9 cellular contexts compared by ENCODE assay signal in genomic region chr22:30195245-30196140, GRCh38. TPM values are rescaled to one million over a fixed set of nuclear protein-coding genes. Genes with fewer than 3 reads are reported as not detected.
DNase-seq lines count a peak whose midpoint lies in the region; ATAC-seq and TF ChIP-seq lines count a peak whose summit lies in the region.
"Had no signal": no experiment of that assay in that cellular context is flagged by ENCODE, and none has a peak within 500 bp of the region (broad histone marks: within the 10 kb centered on the region; RNA-seq: fewer than 3 reads in every experiment).

No MANE protein-coding gene starts in this region.

- peak overlapping the region; percentile 29 for H3K4me3 Mint-ChIP-seq in activated naive CD4-positive, alpha-beta T cell treated with anti-CD3 and anti-CD28 coated beads, Interleukin-2, amount 10 ng/mL, durations not matched to agents 7 days and 5 days
- no peak overlapping the region for H3K4me3 Mint-ChIP-seq in activated naive CD8-positive, alpha-beta T cell treated with anti-CD3 and anti-CD28 coated beads for 36 hours

- no peak for DNase-seq in activated naive CD4-positive, alpha-beta T cell treated with anti-CD3 and anti-CD28 coated beads, Interleukin-2, amount 10 ng/mL, durations not matched to agents 7 days and 5 days
- no peak for DNase-seq in activated naive CD4-positive, alpha-beta T cell (lab: John Stamatoyannopoulos, UW)
- DNase-seq in activated naive CD8-positive, alpha-beta T cell treated with anti-CD3 and anti-CD28 coated beads for 36 hours = no peak
- DNase-seq in left lung (no peak), DMS79 treated with DMSO at 0.1 percent for 48 hours (lab: John Stamatoyannopoulos, UW) (no peak), NCI-H128 (lab: John Stamatoyannopoulos, UW; ENCODE audit: unreplicated experiment) (no peak)

- H3K4me1 ChIP-seq in left lung (peaks cover 20 to 75% of the 10 kb centered on the region in 2 donors), urinary bladder (ENCODE audit: insufficient read depth) (no peaks in the 10 kb centered on the region)

- intact Hi-C loops in left lung (cut with DNase I) = no loop called here

- peak; percentile 72 for ATAC-seq in left lung
- ATAC-seq in GM21360 (IDR thresholded peaks at IDR 0.05; ENCODE audit: unreplicated experiment) = no peak

- H3K27me3 ChIP-seq in left lung = no peaks in the 10 kb centered on the region

- peaks cover 84% of the 10 kb centered on the region for H3K4me1 Mint-ChIP-seq in activated naive CD4-positive, alpha-beta T cell treated with anti-CD3 and anti-CD28 coated beads, Interleukin-2, amount 10 ng/mL, durations not matched to agents 7 days and 5 days
- H3K4me1 Mint-ChIP-seq in activated naive CD8-positive, alpha-beta T cell treated with anti-CD3 and anti-CD28 coated beads for 36 hours = peaks cover 65% of the 10 kb centered on the region

- peaks cover 12% of the 10 kb centered on the region for H3K36me3 Mint-ChIP-seq in activated naive CD4-positive, alpha-beta T cell treated with anti-CD3 and anti-CD28 coated beads, Interleukin-2, amount 10 ng/mL, durations not matched to agents 7 days and 5 days
- H3K36me3 Mint-ChIP-seq in activated naive CD8-positive, alpha-beta T cell treated with anti-CD3 and anti-CD28 coated beads for 36 hours = peaks cover 6% of the 10 kb centered on the region

- no peak for TF ChIP-seq CTCF in left lung (IDR thresholded peaks at IDR 0.05)

- H3K27ac ChIP-seq in left lung (peak overlapping the region; percentile 90), urinary bladder (ENCODE audit: low read depth) (peak overlapping the region; percentile 75)
- H3K27ac ChIP-seq: KMS-11 had no signal

- H3K4me3 ChIP-seq in left lung (no peak overlapping the region), urinary bladder (ENCODE audit: low read depth, low read length) (no peak overlapping the region)

- H3K27me3 Mint-ChIP-seq in activated naive CD4-positive, alpha-beta T cell treated with anti-CD3 and anti-CD28 coated beads, Interleukin-2, amount 10 ng/mL, durations not matched to agents 7 days and 5 days = no peaks in the 10 kb centered on the region
- no peaks in the 10 kb centered on the region for H3K27me3 Mint-ChIP-seq in activated naive CD8-positive, alpha-beta T cell treated with anti-CD3 and anti-CD28 coated beads for 36 hours

- CTCF ChIA-PET in activated naive CD4-positive, alpha-beta T cell treated with anti-CD3 and anti-CD28 coated beads, Interleukin-2, amount 10 ng/mL, durations not matched to agents 7 days and 5 days (lab: Charles Lee) = interaction anchor here (1.1 to 2.3 kb wide), 2 partner anchors 19 to 87 kb away, joined by 3 to 4 read pairs; no protein-coding TSS in a partner anchor

- H3K9me3 ChIP-seq in left lung = no peaks in the 10 kb centered on the region

- peak overlapping the region; percentile 95 for H3K27ac Mint-ChIP-seq in activated naive CD4-positive, alpha-beta T cell treated with anti-CD3 and anti-CD28 coated beads, Interleukin-2, amount 10 ng/mL, durations not matched to agents 7 days and 5 days
- H3K27ac Mint-ChIP-seq in activated naive CD8-positive, alpha-beta T cell treated with anti-CD3 and anti-CD28 coated beads for 36 hours = peak overlapping the region; percentile 90

- WGBS in urinary bladder = 40% methylated on average over 5 of the region's 5 CpGs

- peaks cover 5% of the 10 kb centered on the region for H3K9me3 Mint-ChIP-seq in activated naive CD4-positive, alpha-beta T cell treated with anti-CD3 and anti-CD28 coated beads, Interleukin-2, amount 10 ng/mL, durations not matched to agents 7 days and 5 days
- peaks cover 2% of the 10 kb centered on the region for H3K9me3 Mint-ChIP-seq in activated naive CD8-positive, alpha-beta T cell treated with anti-CD3 and anti-CD28 coated beads for 36 hours

- no peaks in the 10 kb centered on the region for H3K36me3 ChIP-seq in left lung
- H3K36me3 ChIP-seq in urinary bladder (ENCODE audit: insufficient read depth) = no peaks in the 10 kb centered on the region

RNA-seq across cellular contexts. Expression of gene LIF, which starts 51.1 kb away (rescaled TPM):
- total RNA-seq in activated naive CD8-positive, alpha-beta T cell treated with anti-CD3 and anti-CD28 coated beads for 36 hours = 100 to 1,000 TPM; 282 to 288 TPM
- total RNA-seq in left lung (10 to 100 TPM in 1 of 2 donors, 1 to 10 TPM in 1; 8.1 to 10.7 TPM), urinary bladder (4.8 TPM)
- 1.1 TPM for polyA plus RNA-seq in urinary bladder

Comparison
In these comparisons a context has a peak if more than half of its experiments do, and no peak if none do; other contexts are left out.
1. RNA of gene LIF, which starts 51.1 kb away (total RNA-seq): 282 to 288 TPM in activated naive CD8-positive, alpha-beta T cell treated with anti-CD3 and anti-CD28 coated beads for 36 hours; 8.1 to 10.7 TPM in left lung and 4.8 TPM in urinary bladder (single experiment); every median in the first group is over 10 times any median in the second.